22 cellular contexts compared by ENCODE assay signal in genomic region chr7:99244942-99245341, GRCh38. TPM values are rescaled to one million over a fixed set of nuclear protein-coding genes. Genes with fewer than 3 reads are reported as not detected.
A peak's percentile ranks its signal among the peaks of the same experiment; 100 is the strongest.
DNase-seq lines count a peak whose midpoint lies in the region; ATAC-seq and TF ChIP-seq lines count a peak whose summit lies in the region.
"Had no signal": no experiment of that assay in that cellular context is flagged by ENCODE, and none has a peak within 500 bp of the region (broad histone marks: within the 10 kb centered on the region; RNA-seq: fewer than 3 reads in every experiment).

No MANE protein-coding gene starts in this region.

- H3K4me1 Mint-ChIP-seq in HFFc6 (ENCODE audit: low read depth), result no peaks in the 10 kb centered on the region; the same call in 1 of the 2 replicates
- H3K4me1 Mint-ChIP-seq: activated naive CD4-positive, alpha-beta T cell treated with anti-CD3 and anti-CD28 coated beads, Interleukin-2, amount 50 U/mL, for 24 hours; IgD-negative memory B cell; nephron progenitor cell; stimulated activated memory B cell treated with anti-CD40 and anti-IgM and Interleukin-4, amounts not matched to agents 10 μg/mL and 1 μg/mL and 100 μg/mL, for 72 hours had no signal

- H3K27me3 Mint-ChIP-seq in HFFc6 (ENCODE audit: insufficient read depth), result peaks cover 2% of the 10 kb centered on the region

- ATAC-seq in foreskin keratinocyte, result peak; percentile 95
- no peak for ATAC-seq in GM21723 (IDR thresholded peaks at IDR 0.05; ENCODE audit: unreplicated experiment)
- ATAC-seq in HG03097 (IDR thresholded peaks at IDR 0.05; ENCODE audit: low FRiP score, unreplicated experiment), result no peak
- ATAC-seq: heart left ventricle; stimulated activated memory B cell treated with anti-CD40 and anti-IgM and Interleukin-4, amounts not matched to agents 10 μg/mL and 1 μg/mL and 100 μg/mL, for 72 hours had no signal

- in situ Hi-C loops in G401 (cut with HindIII; ENCODE audit: low sequenced_read_pairs), result no loop called here

- no peak for TF ChIP-seq CTCF in HFFc6 (IDR thresholded peaks at IDR 0.05)
- no peak for TF ChIP-seq CTCF in foreskin keratinocyte (conservative IDR thresholded peaks at IDR 0.05)

- peak overlapping the region; percentile 72 for H3K27ac Mint-ChIP-seq in HFFc6
- H3K27ac Mint-ChIP-seq: activated naive CD4-positive, alpha-beta T cell treated with anti-CD3 and anti-CD28 coated beads, Interleukin-2, amount 50 U/mL, for 24 hours; CD4-positive, alpha-beta T cell; IgD-negative memory B cell; nephron progenitor cell; stimulated activated memory B cell treated with anti-CD40 and anti-IgM and Interleukin-4, amounts not matched to agents 10 μg/mL and 1 μg/mL and 100 μg/mL, for 72 hours had no signal

- DNase-seq in A172 (ENCODE audit: low spot score) (peak; percentile 80), HFFc6 (peak; percentile 62), T1000 (lab: John Stamatoyannopoulos, UW) (peak; percentile 3), foreskin keratinocyte (peak in 1 of 2 donors; percentile 58), G401 (ENCODE audit: low spot score) (no peak)
- no peak for DNase-seq in stimulated activated CD4-positive, alpha-beta T cell treated with anti-CD3 and anti-CD28 coated beads, Interleukin-4, amount 100 ng/mL, for 4 hours
- DNase-seq: activated T-cell treated with anti-CD3 and anti-CD28 coated beads, Interleukin-2, amount 50 U/mL, for 1 hour; CD4-positive, alpha-beta T cell; DMS79; MV-4-11; NCI-H526; nephron progenitor cell; tibial artery had no signal

- H3K4me1 ChIP-seq in foreskin keratinocyte, result peaks cover 10% of the 10 kb centered on the region
- H3K4me1 ChIP-seq: prostate gland, tibial artery had no signal

- H3K27ac ChIP-seq in foreskin keratinocyte, result peak overlapping the region; percentile 70
- H3K27ac ChIP-seq: heart left ventricle, prostate gland, tibial artery had no signal

- H3K4me3 Mint-ChIP-seq in HFFc6, result peak overlapping the region; percentile 68
- H3K4me3 Mint-ChIP-seq: activated naive CD4-positive, alpha-beta T cell treated with anti-CD3 and anti-CD28 coated beads, Interleukin-2, amount 50 U/mL, for 24 hours; CD4-positive, alpha-beta T cell; IgD-negative memory B cell; nephron progenitor cell; stimulated activated memory B cell treated with anti-CD40 and anti-IgM and Interleukin-4, amounts not matched to agents 10 μg/mL and 1 μg/mL and 100 μg/mL, for 72 hours had no signal

- H3K27me3 ChIP-seq in foreskin keratinocyte, result no peaks in the 10 kb centered on the region
- H3K27me3 ChIP-seq: heart left ventricle, tibial artery had no signal

- H3K9me3 Mint-ChIP-seq in HFFc6, result no peaks in the 10 kb centered on the region
- H3K9me3 Mint-ChIP-seq: activated naive CD4-positive, alpha-beta T cell treated with anti-CD3 and anti-CD28 coated beads, Interleukin-2, amount 50 U/mL, for 24 hours; CD4-positive, alpha-beta T cell; IgD-negative memory B cell; nephron progenitor cell; stimulated activated memory B cell treated with anti-CD40 and anti-IgM and Interleukin-4, amounts not matched to agents 10 μg/mL and 1 μg/mL and 100 μg/mL, for 72 hours had no signal

- no peaks in the 10 kb centered on the region for H3K36me3 Mint-ChIP-seq in HFFc6 (ENCODE audit: low read depth)
- H3K36me3 Mint-ChIP-seq: activated naive CD4-positive, alpha-beta T cell treated with anti-CD3 and anti-CD28 coated beads, Interleukin-2, amount 50 U/mL, for 24 hours; IgD-negative memory B cell; stimulated activated memory B cell treated with anti-CD40 and anti-IgM and Interleukin-4, amounts not matched to agents 10 μg/mL and 1 μg/mL and 100 μg/mL, for 72 hours had no signal

RNA-seq across cellular contexts. Expression of gene MYH16, which starts 27.7 kb away (rescaled TPM):
- total RNA-seq in A172 (2014; rRNA removed; shearing (Covaris generic)), result 0.78 and 1.1 TPM in 2 replicates
- under 1 TPM in 1 of 6 experiments, not detected in 5; 0.05 TPM for total RNA-seq in HFFc6 (2021; fragmentation: NEBNext Ultra II Directional; extraction: Animal tissue kit (Norgen Biotek cat#: 25700))
- 1.3 and 2.6 TPM in 2 replicates for total RNA-seq in foreskin keratinocyte
- polyA plus RNA-seq in foreskin keratinocyte, result 1.1 and 2.3 TPM in 2 replicates
- total RNA-seq in G401 (2014; rRNA removed; shearing (Covaris generic)), result not detected in 2 replicates
- total RNA-seq: CD4-positive, alpha-beta T cell; heart left ventricle; mesenteric fat pad had no signal
- polyA plus RNA-seq: heart left ventricle, IgD-negative memory B cell had no signal

RNA-seq across cellular contexts. Expression of gene KPNA7, which starts 37.0 kb away (rescaled TPM):
- total RNA-seq in A172 (2014; rRNA removed; shearing (Covaris generic)), result not detected in 2 replicates
- total RNA-seq in HFFc6 (2021; fragmentation: NEBNext Ultra II Directional; extraction: Animal tissue kit (Norgen Biotek cat#: 25700)), result not detected
- total RNA-seq in foreskin keratinocyte, result 0.20 TPM in 1 of 2 replicates, not detected in the other
- 0.06 and 0.16 TPM in 2 replicates for polyA plus RNA-seq in foreskin keratinocyte
- total RNA-seq in G401 (2014; rRNA removed; shearing (Covaris generic)), result not detected in 2 replicates
- total RNA-seq: CD4-positive, alpha-beta T cell; dermis microvascular lymphatic vessel endothelial cell; heart left ventricle; mesenteric fat pad had no signal
- polyA plus RNA-seq: heart left ventricle, IgD-negative memory B cell had no signal

Comparison
In these comparisons a context has a peak if more than half of its experiments do, and no peak if none do; other contexts are left out.
1. DNase-seq: peak in A172 (single experiment), HFFc6 (single experiment) and T1000 (single experiment); none in stimulated activated CD4-positive, alpha-beta T cell treated with anti-CD3 and anti-CD28 coated beads, Interleukin-4, amount 100 ng/mL, for 4 hours (0 of 2) and G401 (single experiment).